ENCODE assay signal across 8 cellular contexts in the genomic region with DNA sequence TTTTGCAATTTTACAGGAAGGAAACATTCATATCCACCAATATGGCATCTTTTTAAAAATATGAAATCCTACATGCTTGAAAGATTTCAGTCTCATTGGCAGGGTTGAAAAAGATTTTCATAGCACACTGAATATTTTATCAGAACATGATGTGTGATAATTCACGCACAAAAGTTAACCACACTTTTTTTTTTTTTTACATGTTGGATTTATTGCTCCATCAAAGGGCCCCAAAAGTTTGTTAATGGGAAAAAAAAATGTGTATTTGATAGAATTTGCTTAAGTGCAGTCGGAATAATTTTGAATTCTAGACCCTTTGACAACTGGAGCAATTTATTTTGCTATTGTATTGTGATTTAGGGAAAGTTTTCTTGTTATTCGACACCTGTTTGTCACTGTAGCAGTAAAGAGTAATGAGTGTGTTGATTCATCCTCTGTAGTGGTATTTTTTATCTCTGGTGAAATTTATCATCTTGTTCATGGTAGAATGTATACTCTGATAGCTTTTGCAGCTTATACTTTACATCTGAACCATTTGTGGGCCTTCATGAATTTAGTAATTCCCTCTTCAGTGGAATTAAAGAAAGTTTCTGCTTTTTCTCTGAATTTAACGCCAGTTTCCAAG. TPM values are rescaled to one million over a fixed set of nuclear protein-coding genes. Genes with fewer than 3 reads are reported as not detected.
DNase-seq lines count a peak whose midpoint lies in the region; ATAC-seq and TF ChIP-seq lines count a peak whose summit lies in the region.

No MANE protein-coding gene starts in this region.

- H3K4me1 ChIP-seq in CD4-positive, CD25-positive, alpha-beta regulatory T cell (ENCODE audit: control insufficient read depth, insufficient read depth, low read length, poor library complexity, severe bottlenecking), result peaks cover 5% of the 10 kb centered on the region
- H3K4me1 ChIP-seq in MM.1S (ENCODE audit: low read length) (peaks cover 4% of the 10 kb centered on the region; the same call in 1 of the 2 replicates), duodenal mucosa (ENCODE audit: control insufficient read depth in 1 of 2, insufficient read depth in 2 of 2, low read length in 2 of 2) (peaks cover 0 to 20% of the 10 kb centered on the region in 2 donors), neural progenitor cell (peaks cover 35% of the 10 kb centered on the region)

- H2AFZ ChIP-seq in MM.1S (ENCODE audit: low read length) (no peak overlapping the region), neural progenitor cell (replicated peaks) (peak overlapping the region; percentile 78)

- TF ChIP-seq CTCF in MM.1S (IDR thresholded peaks at IDR 0.05; ENCODE audit: low read length) (no peak), neural progenitor cell (IDR thresholded peaks at IDR 0.05) (no peak)

- H3K27me3 Mint-ChIP-seq in CD4-positive, CD25-positive, alpha-beta regulatory T cell, result peaks cover 63% of the 10 kb centered on the region
- H3K27me3 Mint-ChIP-seq in neural progenitor cell (ENCODE audit: insufficient read depth, low read depth), result peaks cover 3% of the 10 kb centered on the region
- peaks cover 66% of the 10 kb centered on the region for H3K27me3 Mint-ChIP-seq in stimulated activated memory B cell treated with anti-CD40 and anti-IgM and Interleukin-4, amounts not matched to agents 10 μg/mL and 1 μg/mL and 100 μg/mL, for 72 hours

- no peak for DNase-seq in CD4-positive, CD25-positive, alpha-beta regulatory T cell
- no peak for DNase-seq in MM.1S
- no peak for DNase-seq in neural progenitor cell (ENCODE audit: low spot score)
- no peak for DNase-seq in NK-92 (lab: John Stamatoyannopoulos, UW; ENCODE audit: unreplicated experiment)
- DNase-seq in cerebellum (ENCODE audit: low spot score), result no peak

- no peaks in the 10 kb centered on the region for H3K9me2 ChIP-seq in MM.1S (replicated peaks; ENCODE audit: insufficient read depth, low read length)

- no peak for ATAC-seq in CD4-positive, CD25-positive, alpha-beta regulatory T cell (ENCODE audit: low read depth in 2 of 2)
- ATAC-seq in stimulated activated memory B cell treated with anti-CD40 and anti-IgM and Interleukin-4, amounts not matched to agents 10 μg/mL and 1 μg/mL and 100 μg/mL, for 72 hours, result no peak
- ATAC-seq in HG03354 (IDR thresholded peaks at IDR 0.05; ENCODE audit: poor library complexity, severe bottlenecking, unreplicated experiment), result no peak

- H4K20me1 ChIP-seq in MM.1S (ENCODE audit: insufficient read depth, low read length) (no peaks in the 10 kb centered on the region), neural progenitor cell (ENCODE audit: low read depth) (peaks cover 17% of the 10 kb centered on the region)

- no peaks in the 10 kb centered on the region for H3K79me2 ChIP-seq in MM.1S (ENCODE audit: low read length)
- H3K79me2 ChIP-seq in neural progenitor cell (ENCODE audit: low read depth), result peaks cover 56% of the 10 kb centered on the region

- H3F3A ChIP-seq in MM.1S (ENCODE audit: insufficient read depth, low read length) (no peaks in the 10 kb centered on the region), neural progenitor cell (ENCODE audit: low read depth) (peaks cover 34% of the 10 kb centered on the region)

- H3K4me3 ChIP-seq in CD4-positive, CD25-positive, alpha-beta regulatory T cell (ENCODE audit: low read depth, low read length), result peak overlapping the region; percentile 41
- peak overlapping the region; percentile 58 for H3K4me3 ChIP-seq in MM.1S (ENCODE audit: low read length)
- peak overlapping the region; percentile 46 to 57 for H3K4me3 ChIP-seq in duodenal mucosa (ENCODE audit: low read depth in 1 of 2, low read length in 2 of 2)
- peak overlapping the region; percentile 96 for H3K4me3 ChIP-seq in neural progenitor cell

- H3K27ac Mint-ChIP-seq in CD4-positive, CD25-positive, alpha-beta regulatory T cell, result no peak overlapping the region
- peak overlapping the region; percentile 55 for H3K27ac Mint-ChIP-seq in neural progenitor cell
- no peak overlapping the region for H3K27ac Mint-ChIP-seq in stimulated activated memory B cell treated with anti-CD40 and anti-IgM and Interleukin-4, amounts not matched to agents 10 μg/mL and 1 μg/mL and 100 μg/mL, for 72 hours

- H3K9me3 Mint-ChIP-seq in CD4-positive, CD25-positive, alpha-beta regulatory T cell, result no peaks in the 10 kb centered on the region
- H3K9me3 Mint-ChIP-seq in neural progenitor cell, result peaks cover 7% of the 10 kb centered on the region
- no peaks in the 10 kb centered on the region for H3K9me3 Mint-ChIP-seq in stimulated activated memory B cell treated with anti-CD40 and anti-IgM and Interleukin-4, amounts not matched to agents 10 μg/mL and 1 μg/mL and 100 μg/mL, for 72 hours

- H3K4me3 Mint-ChIP-seq in CD4-positive, CD25-positive, alpha-beta regulatory T cell, result peak overlapping the region; percentile 39 to 61 (median 52)
- H3K4me3 Mint-ChIP-seq in neural progenitor cell, result peak overlapping the region; percentile 90
- no peak overlapping the region for H3K4me3 Mint-ChIP-seq in stimulated activated memory B cell treated with anti-CD40 and anti-IgM and Interleukin-4, amounts not matched to agents 10 μg/mL and 1 μg/mL and 100 μg/mL, for 72 hours

- H3K27ac ChIP-seq in CD4-positive, CD25-positive, alpha-beta regulatory T cell (ENCODE audit: insufficient read depth, low read length, poor library complexity, severe bottlenecking), result no peak overlapping the region
- H3K27ac ChIP-seq in MM.1S (ENCODE audit: low read length) (no peak overlapping the region), duodenal mucosa (ENCODE audit: low read depth, low read length) (no peak overlapping the region), neural progenitor cell (peak overlapping the region; percentile 42)

- peaks cover 60% of the 10 kb centered on the region for H3K27me3 ChIP-seq in CD4-positive, CD25-positive, alpha-beta regulatory T cell (ENCODE audit: control insufficient read depth, insufficient read depth, low read length)
- H3K27me3 ChIP-seq in MM.1S (replicated peaks; ENCODE audit: insufficient read depth, low read length) (no peaks in the 10 kb centered on the region), duodenal mucosa (ENCODE audit: control insufficient read depth in 1 of 2, insufficient read depth in 2 of 2, low read length in 2 of 2) (peaks cover 10 to 57% of the 10 kb centered on the region in 2 donors), neural progenitor cell (peaks cover 7% of the 10 kb centered on the region)

- no peaks in the 10 kb centered on the region for H3K9me3 ChIP-seq in CD4-positive, CD25-positive, alpha-beta regulatory T cell (ENCODE audit: control insufficient read depth in 2 of 2, low read length in 2 of 2)
- no peaks in the 10 kb centered on the region for H3K9me3 ChIP-seq in MM.1S (replicated peaks; ENCODE audit: insufficient read depth, low read length)
- H3K9me3 ChIP-seq in duodenal mucosa (ENCODE audit: control insufficient read depth in 1 of 2, low read length in 2 of 2), result no peaks in the 10 kb centered on the region
- H3K9me3 ChIP-seq in neural progenitor cell (ENCODE audit: low read depth), result no peaks in the 10 kb centered on the region

- H3K4me1 Mint-ChIP-seq in CD4-positive, CD25-positive, alpha-beta regulatory T cell, result peaks cover 0 to 20% (median 4%) of the 10 kb centered on the region in 4 donors
- peaks cover 37% of the 10 kb centered on the region for H3K4me1 Mint-ChIP-seq in neural progenitor cell
- H3K4me1 Mint-ChIP-seq in stimulated activated memory B cell treated with anti-CD40 and anti-IgM and Interleukin-4, amounts not matched to agents 10 μg/mL and 1 μg/mL and 100 μg/mL, for 72 hours, result no peaks in the 10 kb centered on the region

- peak overlapping the region; percentile 59; the same call in 1 of the 2 replicates for H3K4me2 ChIP-seq in MM.1S (ENCODE audit: low read depth, low read length)
- H3K4me2 ChIP-seq in neural progenitor cell, result peak overlapping the region; percentile 99

- no peaks in the 10 kb centered on the region for H3K36me3 ChIP-seq in CD4-positive, CD25-positive, alpha-beta regulatory T cell (ENCODE audit: control insufficient read depth, insufficient read depth, low read length)
- H3K36me3 ChIP-seq in MM.1S (replicated peaks; ENCODE audit: insufficient read depth, low read length) (no peaks in the 10 kb centered on the region), duodenal mucosa (ENCODE audit: control insufficient read depth in 1 of 2, insufficient read depth in 2 of 2, low read length in 2 of 2) (no peaks in the 10 kb centered on the region), neural progenitor cell (no peaks in the 10 kb centered on the region)

- no peaks in the 10 kb centered on the region for H3K36me3 Mint-ChIP-seq in CD4-positive, CD25-positive, alpha-beta regulatory T cell
- peaks cover 13% of the 10 kb centered on the region for H3K36me3 Mint-ChIP-seq in neural progenitor cell
- no peaks in the 10 kb centered on the region for H3K36me3 Mint-ChIP-seq in stimulated activated memory B cell treated with anti-CD40 and anti-IgM and Interleukin-4, amounts not matched to agents 10 μg/mL and 1 μg/mL and 100 μg/mL, for 72 hours

- H3K9ac ChIP-seq in MM.1S (ENCODE audit: low read length), result no peak overlapping the region; the same call in 1 of the 2 replicates
- no peak overlapping the region for H3K9ac ChIP-seq in duodenal mucosa (ENCODE audit: low read depth in 1 of 2, low read length in 2 of 2)
- H3K9ac ChIP-seq in neural progenitor cell, result peak overlapping the region; percentile 63

RNA-seq across cellular contexts. Expression of a gene that starts 1.1 kb away (rescaled TPM):
- not detected for total RNA-seq in CD4-positive, CD25-positive, alpha-beta regulatory T cell
- polyA plus RNA-seq in CD4-positive, CD25-positive, alpha-beta regulatory T cell, result not detected
- total RNA-seq in neural progenitor cell (ENCODE audit: low replicate concordance) (47.7 and 57.2 TPM in 2 replicates), cerebellum (26.8 TPM)

Comparison
In these comparisons a context has a peak if more than half of its experiments do, and no peak if none do; other contexts are left out.
1. H3K4me3 ChIP-seq: peak in every context shown above with its lines; median percentile 96 in neural progenitor cell; 58 in MM.1S; 52 in duodenal mucosa; 41 in CD4-positive, CD25-positive, alpha-beta regulatory T cell.
2. RNA of a gene that starts 1.1 kb away (total RNA-seq): 47.7 to 57.2 TPM in neural progenitor cell and 26.8 TPM in cerebellum (single experiment); not detected in CD4-positive, CD25-positive, alpha-beta regulatory T cell (single experiment); every median in the first group is over 10 times any median in the second.